In the genomic region with DNA sequence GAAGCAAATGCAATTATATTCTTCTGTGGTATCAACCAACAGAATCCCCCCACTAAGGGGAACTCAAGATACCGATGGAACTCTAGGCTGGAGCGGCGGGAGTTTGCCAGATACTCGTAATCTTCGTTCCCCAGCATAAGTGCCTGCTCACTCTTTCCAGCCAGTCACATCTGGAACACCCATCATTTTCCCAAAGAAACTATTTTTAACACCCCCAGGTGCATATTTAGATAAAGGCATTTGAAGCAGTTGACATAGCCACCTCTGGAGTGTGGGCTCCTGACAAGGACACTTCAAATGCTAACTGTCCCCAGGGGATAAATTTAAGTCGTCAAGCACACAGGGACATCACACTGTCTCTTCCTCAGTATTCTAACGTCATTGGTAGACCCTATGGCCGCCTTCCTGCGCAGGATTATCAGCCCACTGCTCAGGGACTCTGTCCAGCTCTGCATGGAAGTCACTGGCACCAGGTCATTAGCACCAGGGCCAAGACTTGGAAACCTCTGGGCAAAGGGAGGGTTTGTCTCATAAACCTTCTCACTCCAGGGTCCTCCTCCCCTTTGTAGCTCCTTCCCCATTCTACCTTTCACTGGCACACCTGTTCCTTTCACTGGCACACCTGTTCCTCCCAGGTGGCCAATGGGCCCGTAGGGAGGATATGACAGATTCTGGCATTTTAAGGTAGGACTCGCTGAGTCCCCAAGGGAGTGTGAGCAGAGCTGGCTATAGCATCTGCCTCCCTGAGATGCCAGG, we compare ENCODE assay signal across 8 cellular contexts. TPM values are rescaled to one million over a fixed set of nuclear protein-coding genes. Genes with fewer than 3 reads are reported as not detected.
DNase-seq lines count a peak whose midpoint lies in the region; ATAC-seq, FAIRE-seq and TF ChIP-seq lines count a peak whose summit lies in the region.

No MANE protein-coding gene starts in this region.

- no peak for TF ChIP-seq POLR2A in tibial nerve (IDR thresholded peaks at IDR 0.05)

- H3K4me1 ChIP-seq in keratinocyte (ENCODE audit: control insufficient read depth, extremely low read depth, insufficient read depth, low read length), result peaks cover 14% of the 10 kb centered on the region
- H3K4me1 ChIP-seq in tibial nerve, result peaks cover 0 to 30% (median 17%) of the 10 kb centered on the region in 4 donors
- peaks cover 4% of the 10 kb centered on the region for H3K4me1 ChIP-seq in foreskin keratinocyte

- H3K4me3 ChIP-seq in keratinocyte (ENCODE audit: control insufficient read depth in 2 of 3, extremely low read depth in 1 of 3, insufficient read depth in 2 of 3, low read depth in 1 of 3, low read length in 3 of 3) (peak overlapping the region; percentile 46 to 68 (median 61)), tibial nerve (peak overlapping the region; percentile 45 to 92 (median 76))

- no peak overlapping the region for H3K27ac ChIP-seq in keratinocyte (ENCODE audit: control insufficient read depth, insufficient read depth, low read length)
- H3K27ac ChIP-seq in tibial nerve, result peak overlapping the region; percentile 94 to 99 (median 96)
- no peak overlapping the region for H3K27ac ChIP-seq in foreskin keratinocyte

- peaks cover 13% of the 10 kb centered on the region for H3K4me1 Mint-ChIP-seq in activated CD8-positive, alpha-beta memory T cell treated with anti-CD3 and anti-CD28 coated beads, Interleukin-2, amount 10 ng/mL, durations not matched to agents 7 days and 5 days
- peaks cover 11% of the 10 kb centered on the region for H3K4me1 Mint-ChIP-seq in activated naive CD8-positive, alpha-beta T cell (ENCODE audit: low read depth)

- H3K79me2 ChIP-seq in keratinocyte (ENCODE audit: control insufficient read depth, insufficient read depth, low read length), result no peaks in the 10 kb centered on the region

- dilution Hi-C loops in keratinocyte (cut with MboI; ENCODE audit: extremely low pct_ligation_motif_present, low sequenced_read_pairs), result no loop called here

- ATAC-seq in activated CD8-positive, alpha-beta memory T cell treated with anti-CD3 and anti-CD28 coated beads, Interleukin-2, amount 10 ng/mL, durations not matched to agents 7 days and 5 days, result no peak
- ATAC-seq in foreskin keratinocyte, result no peak

- H3K9me1 ChIP-seq in keratinocyte (ENCODE audit: control insufficient read depth, extremely low read depth, insufficient read depth, low read length), result no peaks in the 10 kb centered on the region

- no peaks in the 10 kb centered on the region for H3K27me3 Mint-ChIP-seq in activated CD8-positive, alpha-beta memory T cell treated with anti-CD3 and anti-CD28 coated beads, Interleukin-2, amount 10 ng/mL, durations not matched to agents 7 days and 5 days
- no peaks in the 10 kb centered on the region for H3K27me3 Mint-ChIP-seq in activated naive CD8-positive, alpha-beta T cell

- CTCF ChIA-PET in activated CD8-positive, alpha-beta memory T cell treated with anti-CD3 and anti-CD28 coated beads, Interleukin-2, amount 10 ng/mL, durations not matched to agents 7 days and 5 days (lab: Charles Lee), result interaction anchor here (0.8 to 4.7 kb wide), 12 partner anchors 9 to 198 kb away, joined by 3 to 35 read pairs (median 4); a partner anchor contains a TSS

- no peaks in the 10 kb centered on the region for H3K27me3 ChIP-seq in keratinocyte (ENCODE audit: control insufficient read depth, extremely low read depth, insufficient read depth, low read length)
- H3K27me3 ChIP-seq in tibial nerve, result no peaks in the 10 kb centered on the region
- no peaks in the 10 kb centered on the region for H3K27me3 ChIP-seq in foreskin keratinocyte

- no peak for TF ChIP-seq CTCF in keratinocyte (optimal IDR thresholded peaks at IDR 0.05 in 1 of 3, IDR thresholded peaks at IDR 0.05 in 1 of 3, conservative IDR thresholded peaks at IDR 0.05 in 1 of 3; ENCODE audit: extremely low read depth in 1 of 3, insufficient read depth in 2 of 3, low read length in 3 of 3)
- TF ChIP-seq CTCF in tibial nerve (IDR thresholded peaks at IDR 0.05), result no peak
- no peak for TF ChIP-seq CTCF in foreskin keratinocyte (conservative IDR thresholded peaks at IDR 0.05)

- WGBS in tibial nerve, 2 donors, result 38 to 45% methylated on average over 11 of the region's 11 CpGs

- TF ChIP-seq EP300 in tibial nerve (IDR thresholded peaks at IDR 0.05), result no peak

- H2AFZ ChIP-seq in keratinocyte (ENCODE audit: control insufficient read depth, low read length), result peak overlapping the region; percentile 51

- H3K9ac ChIP-seq in keratinocyte (ENCODE audit: control insufficient read depth, extremely low read depth, insufficient read depth, low read length), result peak overlapping the region; percentile 70

- no peaks in the 10 kb centered on the region for H4K20me1 ChIP-seq in keratinocyte (ENCODE audit: control insufficient read depth, extremely low read depth, insufficient read depth, low read length)

- no peaks in the 10 kb centered on the region for H3K36me3 Mint-ChIP-seq in activated CD8-positive, alpha-beta memory T cell treated with anti-CD3 and anti-CD28 coated beads, Interleukin-2, amount 10 ng/mL, durations not matched to agents 7 days and 5 days
- H3K36me3 Mint-ChIP-seq in activated naive CD8-positive, alpha-beta T cell, result no peaks in the 10 kb centered on the region

- H3K4me3 Mint-ChIP-seq in activated CD8-positive, alpha-beta memory T cell treated with anti-CD3 and anti-CD28 coated beads, Interleukin-2, amount 10 ng/mL, durations not matched to agents 7 days and 5 days, result peak overlapping the region; percentile 78
- H3K4me3 Mint-ChIP-seq in activated naive CD8-positive, alpha-beta T cell, result peak overlapping the region; percentile 71

- FAIRE-seq in keratinocyte (lab: Jason Lieb, UNC), result no peak
- no peak for FAIRE-seq in RCC 7860 (lab: Jason Lieb, UNC)

- H3K27ac Mint-ChIP-seq in activated CD8-positive, alpha-beta memory T cell treated with anti-CD3 and anti-CD28 coated beads, Interleukin-2, amount 10 ng/mL, durations not matched to agents 7 days and 5 days, result peak overlapping the region; percentile 73
- H3K27ac Mint-ChIP-seq in activated naive CD8-positive, alpha-beta T cell, result no peak overlapping the region

- no peaks in the 10 kb centered on the region for H3K9me3 ChIP-seq in keratinocyte (ENCODE audit: control insufficient read depth, low read depth, low read length)
- H3K9me3 ChIP-seq in tibial nerve, result no peaks in the 10 kb centered on the region

- peak overlapping the region; percentile 85 for H3K4me2 ChIP-seq in keratinocyte (ENCODE audit: control insufficient read depth, extremely low read depth, insufficient read depth, low read depth, low read length)

- no peaks in the 10 kb centered on the region for H3K9me3 Mint-ChIP-seq in activated CD8-positive, alpha-beta memory T cell treated with anti-CD3 and anti-CD28 coated beads, Interleukin-2, amount 10 ng/mL, durations not matched to agents 7 days and 5 days (ENCODE audit: low read depth)
- no peaks in the 10 kb centered on the region for H3K9me3 Mint-ChIP-seq in activated naive CD8-positive, alpha-beta T cell (ENCODE audit: low read depth)

- H3K36me3 ChIP-seq in keratinocyte (ENCODE audit: control insufficient read depth in 2 of 2, extremely low read depth in 1 of 2, insufficient read depth in 2 of 2, low read length in 2 of 2), result no peaks in the 10 kb centered on the region
- no peaks in the 10 kb centered on the region for H3K36me3 ChIP-seq in tibial nerve

- DNase-seq in activated CD8-positive, alpha-beta memory T cell treated with anti-CD3 and anti-CD28 coated beads, Interleukin-2, amount 10 ng/mL, durations not matched to agents 7 days and 5 days, result no peak
- DNase-seq in activated CD8-positive, alpha-beta memory T cell treated with anti-CD3 and anti-CD28 coated beads, Interleukin-2, amount 50 U/mL, for 4 hours, result no peak
- DNase-seq in keratinocyte (ENCODE audit: low read depth, low spot score), result no peak
- peak in 1 of 2 donors; percentile 10 for DNase-seq in tibial nerve (ENCODE audit: low spot score in 2 of 2)
- DNase-seq in RCC 7860 (ENCODE audit: low spot score), result no peak
- DNase-seq in SIG-M5 treated with dmso at 0.1 percent for 504 hours (lab: John Stamatoyannopoulos, UW; ENCODE audit: unreplicated experiment), result no peak
- DNase-seq in foreskin keratinocyte, result no peak

RNA-seq across cellular contexts. Expression of a gene that starts 48.8 kb away (rescaled TPM):
- 100 to 1,000 TPM; 384 to 451 TPM for total RNA-seq in activated CD8-positive, alpha-beta memory T cell treated with anti-CD3 and anti-CD28 coated beads, Interleukin-2, amount 10 ng/mL, durations not matched to agents 7 days and 5 days
- 221 to 358 TPM (median 291 TPM) in 3 replicates for polyA plus RNA-seq in keratinocyte
- polyA plus RNA-seq in keratinocyte (2011; ENCODE audit: low read depth), result 440 TPM
- 184 and 205 TPM in 2 replicates for polyA plus RNA-seq in keratinocyte (2011; cell fraction: cytosol; rRNA removed)
- 69.2 and 73.1 TPM in 2 replicates for polyA plus RNA-seq in keratinocyte (2011; cell fraction: nucleus; rRNA removed)
- 263 and 302 TPM in 2 replicates for polyA plus RNA-seq in keratinocyte (2012; ENCODE audit: low replicate concordance)
- 12.8 to 75.3 TPM (median 47.7 TPM) in 3 replicates for polyA minus RNA-seq in keratinocyte
- 99.0 TPM for polyA minus RNA-seq in keratinocyte (2011; cell fraction: cytosol; rRNA and poly(A)+ RNA removed)
- polyA minus RNA-seq in keratinocyte (2011; cell fraction: nucleus; rRNA and poly(A)+ RNA removed), result 17.0 and 21.1 TPM in 2 replicates
- total RNA-seq in tibial nerve, result 100 to 1,000 TPM; 193 to 204 (median 197) TPM
- total RNA-seq in foreskin keratinocyte, result 237 and 245 TPM in 2 replicates
- 313 and 327 TPM in 2 replicates for polyA plus RNA-seq in foreskin keratinocyte

Comparison
In these comparisons a context has a peak if more than half of its experiments do, and no peak if none do; other contexts are left out.
1. H3K27ac ChIP-seq: peak in tibial nerve (4 of 4); none in keratinocyte (single experiment) and foreskin keratinocyte (single experiment).